ENCODE assay signal across 9 cellular contexts in genomic region chr17:82931696-82932060, GRCh38.
DNase-seq lines count a peak whose midpoint lies in the region; ATAC-seq and TF ChIP-seq lines count a peak whose summit lies in the region.
"Had no signal": no experiment of that assay in that cellular context is flagged by ENCODE, and none has a peak within 500 bp of the region (broad histone marks: within the 10 kb centered on the region; RNA-seq: fewer than 3 reads in every experiment).

No MANE protein-coding gene starts in this region.

- no peaks in the 10 kb centered on the region; the same call in 1 of the 2 replicates for H3K4me1 Mint-ChIP-seq in WTC11

- peaks cover 63% of the 10 kb centered on the region for H3K36me3 Mint-ChIP-seq in WTC11

- POLR2A ChIA-PET in WTC11 (lab: Charles Lee), result no interaction called here

- CTCF ChIA-PET in WTC11 (lab: Charles Lee), result interaction anchor here (1.8 kb wide), 1 partner anchor 14 kb away, joined by 5 read pairs; no protein-coding TSS in a partner anchor

- H3K4me3 Mint-ChIP-seq in WTC11, result no peak overlapping the region

- peak; percentile 81 for DNase-seq in AG20443 (ENCODE audit: low spot score)
- no peak for DNase-seq in WTC11 (ENCODE audit: low spot score)
- peak; percentile 46 for DNase-seq in fibroblast of the conjunctiva (ENCODE audit: low read depth)
- peak in 9 of 10 donors; percentile 56 to 96 (median 76) for DNase-seq in posterior cingulate gyrus
- no peak for DNase-seq in KG1 (lab: John Stamatoyannopoulos, UW)
- DNase-seq in NCI-H1105 treated with DMSO at 0.1 percent for 48 hours (lab: John Stamatoyannopoulos, UW), result no peak
- DNase-seq: Calu3 had no signal

- TF ChIP-seq CTCF in WTC11 (IDR thresholded peaks at IDR 0.05), result no peak

- intact Hi-C loops in posterior cingulate gyrus (cut with DNase I), result no loop called here

- ATAC-seq in WTC11 (no peak), HG03439 (IDR thresholded peaks at IDR 0.05; ENCODE audit: unreplicated experiment) (no peak), GM21786 (IDR thresholded peaks at IDR 0.05; ENCODE audit: unreplicated experiment) (no peak)

- no peaks in the 10 kb centered on the region for H3K27me3 Mint-ChIP-seq in WTC11 (ENCODE audit: low read depth)

- peak overlapping the region; percentile 88; the same call in 1 of the 2 replicates for H3K27ac Mint-ChIP-seq in WTC11

- no peaks in the 10 kb centered on the region for H3K9me3 Mint-ChIP-seq in WTC11

TF ChIP-seq in WTC11, 78 proteins besides CTCF, POLR2A, EP300 and RAD21:
- TF ChIP-seq HMGXB4 (CRISPR knock-in tag; IDR thresholded peaks at IDR 0.05) (no peak), JAZF1 (CRISPR knock-in tag; IDR thresholded peaks at IDR 0.05) (no peak), ZNF396 (CRISPR knock-in tag; IDR thresholded peaks at IDR 0.05; ENCODE audit: borderline replicate concordance) (no peak), GRHL2 (CRISPR knock-in tag; IDR thresholded peaks at IDR 0.05; ENCODE audit: insufficient replicate concordance, severe bottlenecking) (no peak), ZBTB21 (CRISPR knock-in tag; IDR thresholded peaks at IDR 0.05; ENCODE audit: borderline replicate concordance) (no peak), ESRRA (CRISPR knock-in tag; IDR thresholded peaks at IDR 0.05; ENCODE audit: borderline replicate concordance) (no peak), TCF7 (CRISPR knock-in tag; IDR thresholded peaks at IDR 0.05; ENCODE audit: low read depth) (no peak), CREM (CRISPR knock-in tag; IDR thresholded peaks at IDR 0.05) (no peak), CDX4 (CRISPR knock-in tag; IDR thresholded peaks at IDR 0.05; ENCODE audit: borderline replicate concordance) (no peak), ZNF423 (CRISPR knock-in tag; IDR thresholded peaks at IDR 0.05) (no peak)

Comparison
In these comparisons a context has a peak if more than half of its experiments do, and no peak if none do; other contexts are left out.
1. DNase-seq: peak in AG20443 (single experiment), fibroblast of the conjunctiva (single experiment) and posterior cingulate gyrus (9 of 10); none in WTC11 (single experiment), KG1 (single experiment) and NCI-H1105 treated with DMSO at 0.1 percent for 48 hours (single experiment).